Comparison of ENCODE assay signal across 8 cellular contexts in genomic region chr2:190408538-190409271, GRCh38. TPM values are rescaled to one million over a fixed set of nuclear protein-coding genes. Genes with fewer than 3 reads are reported as not detected.
DNase-seq lines count a peak whose midpoint lies in the region; ATAC-seq and TF ChIP-seq lines count a peak whose summit lies in the region.

No MANE protein-coding gene starts in this region.

- intact Hi-C loops in CD4-positive, alpha-beta T cell (cut with DNase I, micrococcal nuclease) = loop anchor here (2.0 to 10.0 kb wide), 6 partner anchors 109 to 1269 kb away; partner anchors contain the start of genes NAB1 (in 1 of the 2), NABP1 (in 1 of the 2) and NEMP2 (in 1 of the 2)
- intact Hi-C loops in activated T-helper 2 cell treated with anti-CD3 and anti-CD28 coated beads, Interferon-gamma antibody, Interleukin-2, Interleukin-4, amounts not matched to agents 10 μg/mL and 5 μg/mL and 100 μg/mL, durations not matched to agents 14 hours and 24 hours and 36 hours (cut with micrococcal nuclease) = loop anchor here (1.0 to 10.0 kb wide), 5 partner anchors 64 to 624 kb away; partner anchors contain the start of genes GLS, NEMP2, ORMDL1 and PMS1

- H3K4me3 ChIP-seq in OCI-LY1 (ENCODE audit: low read depth, low read length, poor library complexity, severe bottlenecking) = peak overlapping the region; percentile 70
- H3K4me3 ChIP-seq in neuronal stem cell (ENCODE audit: low read length in 2 of 2) = peak overlapping the region; percentile 47 to 83
- peak overlapping the region; percentile 59 to 75 (median 69) for H3K4me3 ChIP-seq in subcutaneous abdominal adipose tissue (ENCODE audit: low read depth in 1 of 5, low read length in 5 of 5)

- H3K36me3 ChIP-seq in OCI-LY1 (ENCODE audit: insufficient read depth, low read length) = no peaks in the 10 kb centered on the region
- H3K36me3 ChIP-seq in neuronal stem cell (replicated peaks in 1 of 2; ENCODE audit: control insufficient read depth in 2 of 2, insufficient read depth in 2 of 2, low read length in 2 of 2) = no peaks in the 10 kb centered on the region
- no peaks in the 10 kb centered on the region for H3K36me3 ChIP-seq in subcutaneous abdominal adipose tissue (ENCODE audit: control insufficient read depth in 5 of 5, insufficient read depth in 5 of 5, low read length in 5 of 5)

- no peaks in the 10 kb centered on the region for H3K27me3 Mint-ChIP-seq in CD4-positive, alpha-beta T cell
- no peaks in the 10 kb centered on the region for H3K27me3 Mint-ChIP-seq in activated T-helper 2 cell treated with anti-CD3 and anti-CD28 coated beads, Interferon-gamma antibody, Interleukin-2, Interleukin-4, amounts not matched to agents 10 μg/mL and 5 μg/mL and 100 μg/mL, durations not matched to agents 14 hours and 24 hours and 36 hours (ENCODE audit: low read depth)

- CTCF ChIA-PET in CD4-positive, alpha-beta T cell (lab: Charles Lee) = interaction anchor here (1.6 kb wide), 1 partner anchor 11 kb away, joined by 3 read pairs; no protein-coding TSS in a partner anchor

- H2AFZ ChIP-seq in OCI-LY1 (ENCODE audit: low read length) (peak overlapping the region; percentile 14; the same call in 1 of the 2 replicates), neuronal stem cell (ENCODE audit: low read length) (peak overlapping the region; percentile 91)

- peak overlapping the region; percentile 97 for H3K27ac Mint-ChIP-seq in CD4-positive, alpha-beta T cell
- peak overlapping the region; percentile 91 for H3K27ac Mint-ChIP-seq in activated T-helper 2 cell treated with anti-CD3 and anti-CD28 coated beads, Interferon-gamma antibody, Interleukin-2, Interleukin-4, amounts not matched to agents 10 μg/mL and 5 μg/mL and 100 μg/mL, durations not matched to agents 14 hours and 24 hours and 36 hours

- H2BK5ac ChIP-seq in neuronal stem cell (ENCODE audit: low read length) = no peak overlapping the region

- peaks cover 23% of the 10 kb centered on the region for H3K4me1 ChIP-seq in OCI-LY1 (ENCODE audit: insufficient read depth, low read length, severe bottlenecking)
- H3K4me1 ChIP-seq in foreskin keratinocyte = peaks cover 8% of the 10 kb centered on the region
- peaks cover 6 to 9% of the 10 kb centered on the region in 2 donors for H3K4me1 ChIP-seq in neuronal stem cell (ENCODE audit: control insufficient read depth in 2 of 2, insufficient read depth in 1 of 2, low read depth in 1 of 2, low read length in 2 of 2)
- H3K4me1 ChIP-seq in subcutaneous abdominal adipose tissue (ENCODE audit: control insufficient read depth in 5 of 5, insufficient read depth in 5 of 5, low read length in 5 of 5) = peaks cover 0 to 28% (median 16%) of the 10 kb centered on the region in 5 donors

- DNase-seq in CD4-positive, alpha-beta T cell = peak; percentile 61 to 81 (median 72)
- DNase-seq in activated T-helper 2 cell treated with anti-CD3 and anti-CD28 coated beads, Interferon-gamma antibody, Interleukin-2, Interleukin-4, amounts not matched to agents 10 μg/mL and 5 μg/mL and 100 μg/mL, durations not matched to agents 14 hours and 24 hours and 36 hours (ENCODE audit: low spot score) = peak; percentile 61
- no peak for DNase-seq in foreskin keratinocyte
- peak; percentile 20 for DNase-seq in neuronal stem cell (ENCODE audit: low spot score)

- H3K4me2 ChIP-seq in OCI-LY1 (ENCODE audit: low read length) (peak overlapping the region; percentile 87), neuronal stem cell (ENCODE audit: insufficient read depth, low read length, poor library complexity, severe bottlenecking) (peak overlapping the region; percentile 81)

- H3K4me1 Mint-ChIP-seq in CD4-positive, alpha-beta T cell (ENCODE audit: low read depth) = peaks cover 45% of the 10 kb centered on the region
- peaks cover 36% of the 10 kb centered on the region for H3K4me1 Mint-ChIP-seq in activated T-helper 2 cell treated with anti-CD3 and anti-CD28 coated beads, Interferon-gamma antibody, Interleukin-2, Interleukin-4, amounts not matched to agents 10 μg/mL and 5 μg/mL and 100 μg/mL, durations not matched to agents 14 hours and 24 hours and 36 hours (ENCODE audit: low read depth)

- no peak overlapping the region for H3K4ac ChIP-seq in neuronal stem cell (ENCODE audit: low read length)

- H3K23ac ChIP-seq in neuronal stem cell (ENCODE audit: low read depth, low read length, poor library complexity) = peak overlapping the region; percentile 27

- peak overlapping the region; percentile 83 for H3K18ac ChIP-seq in neuronal stem cell (ENCODE audit: low read length)

- POLR2A ChIA-PET in CD4-positive, alpha-beta T cell (lab: Charles Lee) = interaction anchor here (0.6 to 5.5 kb wide), 7 partner anchors 49 to 828 kb away, joined by 3 to 100 read pairs (median 4); partner anchors contain the start of genes GLS, NEMP2 and SLC40A1

- no peaks in the 10 kb centered on the region for H3K79me2 ChIP-seq in OCI-LY1 (ENCODE audit: insufficient read depth, low read length)

- no peaks in the 10 kb centered on the region for H3K9me3 Mint-ChIP-seq in CD4-positive, alpha-beta T cell
- H3K9me3 Mint-ChIP-seq in activated T-helper 2 cell treated with anti-CD3 and anti-CD28 coated beads, Interferon-gamma antibody, Interleukin-2, Interleukin-4, amounts not matched to agents 10 μg/mL and 5 μg/mL and 100 μg/mL, durations not matched to agents 14 hours and 24 hours and 36 hours = no peaks in the 10 kb centered on the region

- H3K79me1 ChIP-seq in neuronal stem cell (ENCODE audit: low read depth, low read length) = no peaks in the 10 kb centered on the region

- H4K91ac ChIP-seq in neuronal stem cell (ENCODE audit: low read depth, low read length, poor library complexity) = no peak overlapping the region

- no peaks in the 10 kb centered on the region for H3K9me2 ChIP-seq in OCI-LY1 (ENCODE audit: low read depth, low read length)

- H3K36me3 Mint-ChIP-seq in CD4-positive, alpha-beta T cell (ENCODE audit: low read depth) = peaks cover 23% of the 10 kb centered on the region
- H3K36me3 Mint-ChIP-seq in activated T-helper 2 cell treated with anti-CD3 and anti-CD28 coated beads, Interferon-gamma antibody, Interleukin-2, Interleukin-4, amounts not matched to agents 10 μg/mL and 5 μg/mL and 100 μg/mL, durations not matched to agents 14 hours and 24 hours and 36 hours (ENCODE audit: low read depth) = peaks cover 12% of the 10 kb centered on the region

- peak overlapping the region; percentile 58 for H3K14ac ChIP-seq in neuronal stem cell (ENCODE audit: low read length)

- H3K9me3 ChIP-seq in CD4-positive, alpha-beta T cell (ENCODE audit: control insufficient read depth, low read length) = no peaks in the 10 kb centered on the region
- no peaks in the 10 kb centered on the region for H3K9me3 ChIP-seq in OCI-LY1 (ENCODE audit: low read length)
- H3K9me3 ChIP-seq in neuronal stem cell (replicated peaks in 1 of 2; ENCODE audit: control insufficient read depth in 2 of 2, insufficient read depth in 1 of 2, low read depth in 1 of 2, low read length in 2 of 2) = peaks cover 0 to 3% of the 10 kb centered on the region in 2 donors
- H3K9me3 ChIP-seq in subcutaneous abdominal adipose tissue (ENCODE audit: control insufficient read depth in 5 of 5, low read length in 5 of 5) = no peaks in the 10 kb centered on the region

- H2BK120ac ChIP-seq in neuronal stem cell (ENCODE audit: low read depth, low read length) = no peak overlapping the region

- peak overlapping the region; percentile 99 for H3K27ac ChIP-seq in CD4-positive, alpha-beta T cell (ENCODE audit: low read depth, low read length)
- H3K27ac ChIP-seq in OCI-LY1 (ENCODE audit: low read depth, low read length, poor library complexity, severe bottlenecking) = no peak overlapping the region
- no peak overlapping the region for H3K27ac ChIP-seq in foreskin keratinocyte
- no peak overlapping the region for H3K27ac ChIP-seq in neuronal stem cell (replicated peaks; ENCODE audit: low read length)
- peak overlapping the region; percentile 47 for H3K27ac ChIP-seq in subcutaneous abdominal adipose tissue (ENCODE audit: low read depth, low read length)

- H3K27me3 ChIP-seq in CD4-positive, alpha-beta T cell (ENCODE audit: control insufficient read depth, insufficient read depth, low read length) = no peaks in the 10 kb centered on the region
- H3K27me3 ChIP-seq in OCI-LY1 (ENCODE audit: insufficient read depth, low read length) = no peaks in the 10 kb centered on the region
- H3K27me3 ChIP-seq in foreskin keratinocyte = peaks cover 11% of the 10 kb centered on the region
- H3K27me3 ChIP-seq in neuronal stem cell (ENCODE audit: control insufficient read depth in 3 of 3, insufficient read depth in 3 of 3, low read depth in 1 of 3, low read length in 3 of 3) = peaks cover 3 to 86% (median 19%) of the 10 kb centered on the region in 3 experiments
- H3K27me3 ChIP-seq in subcutaneous abdominal adipose tissue (ENCODE audit: control insufficient read depth in 5 of 5, insufficient read depth in 4 of 5, low read length in 5 of 5) = peaks cover 0 to 6% (median 3%) of the 10 kb centered on the region in 5 donors

- no peak overlapping the region for H2BK12ac ChIP-seq in neuronal stem cell (ENCODE audit: low read length)

- no peaks in the 10 kb centered on the region for H4K20me1 ChIP-seq in OCI-LY1 (ENCODE audit: insufficient read depth, low read length)

- H4K8ac ChIP-seq in neuronal stem cell (ENCODE audit: low read depth, low read length) = no peak overlapping the region

- no peaks in the 10 kb centered on the region for H3F3A ChIP-seq in OCI-LY1 (ENCODE audit: insufficient read depth, low read length)

- WGBS in neuronal stem cell (ENCODE audit: extremely low coverage in 2 of 2, insufficient read length in 2 of 2, insufficient replicate concordance in 1 of 2), 2 donors = no CpG with 5 or more reads among the region's 54 CpGs

- peak overlapping the region; percentile 94 for H3K4me3 Mint-ChIP-seq in CD4-positive, alpha-beta T cell
- H3K4me3 Mint-ChIP-seq in activated T-helper 2 cell treated with anti-CD3 and anti-CD28 coated beads, Interferon-gamma antibody, Interleukin-2, Interleukin-4, amounts not matched to agents 10 μg/mL and 5 μg/mL and 100 μg/mL, durations not matched to agents 14 hours and 24 hours and 36 hours (ENCODE audit: low read depth) = peak overlapping the region; percentile 86

- peak; percentile 49 for ATAC-seq in CD4-positive, alpha-beta T cell (ENCODE audit: poor library complexity)
- ATAC-seq in GM19328 (IDR thresholded peaks at IDR 0.05; ENCODE audit: unreplicated experiment) = peak; percentile 63
- ATAC-seq in HG03457 (IDR thresholded peaks at IDR 0.05; ENCODE audit: unreplicated experiment) = peak; percentile 59
- ATAC-seq in foreskin keratinocyte = peak; percentile 41

- no peak overlapping the region for H2BK15ac ChIP-seq in neuronal stem cell (ENCODE audit: low read length)

- H3K9ac ChIP-seq in OCI-LY1 (ENCODE audit: low read length) (peak overlapping the region; percentile 68), neuronal stem cell (ENCODE audit: low read depth, low read length, poor library complexity) (peak overlapping the region; percentile 30), subcutaneous abdominal adipose tissue (ENCODE audit: low read length in 5 of 5) (peak overlapping the region in 4 of 5 donors; percentile 49 to 73 (median 66))

- no peak overlapping the region for H2AK5ac ChIP-seq in neuronal stem cell (ENCODE audit: low read depth, low read length)

- TF ChIP-seq CTCF in CD4-positive, alpha-beta T cell (IDR thresholded peaks at IDR 0.05) = no peak
- TF ChIP-seq CTCF in OCI-LY1 (IDR thresholded peaks at IDR 0.05; ENCODE audit: low read length) = no peak
- TF ChIP-seq CTCF in foreskin keratinocyte (conservative IDR thresholded peaks at IDR 0.05) = no peak

RNA-seq across cellular contexts. Expression of gene MFSD6, which starts 0.6 kb away (rescaled TPM):
- 10 to 100 TPM; 41.2 to 47.8 TPM for total RNA-seq in CD4-positive, alpha-beta T cell
- total RNA-seq in activated T-helper 2 cell treated with anti-CD3 and anti-CD28 coated beads, Interferon-gamma antibody, Interleukin-2, Interleukin-4, amounts not matched to agents 10 μg/mL and 5 μg/mL and 100 μg/mL, durations not matched to agents 14 hours and 24 hours and 36 hours = 40.9 and 44.0 TPM in 2 replicates
- 7.4 and 9.4 TPM in 2 replicates for total RNA-seq in foreskin keratinocyte
- 2.8 and 3.1 TPM in 2 replicates for polyA plus RNA-seq in foreskin keratinocyte
- polyA plus RNA-seq in neuronal stem cell (2013, experiment 1 of 2) = 0.77 TPM
- 0.62 TPM for polyA plus RNA-seq in neuronal stem cell (2013, experiment 2 of 2)

Comparison
In these comparisons a context has a peak if more than half of its experiments do, and no peak if none do; other contexts are left out.
1. DNase-seq: peak in CD4-positive, alpha-beta T cell (10 of 10), activated T-helper 2 cell treated with anti-CD3 and anti-CD28 coated beads, Interferon-gamma antibody, Interleukin-2, Interleukin-4, amounts not matched to agents 10 μg/mL and 5 μg/mL and 100 μg/mL, durations not matched to agents 14 hours and 24 hours and 36 hours (single experiment) and neuronal stem cell (single experiment); none in foreskin keratinocyte (0 of 2).
2. H3K27ac ChIP-seq: peak in CD4-positive, alpha-beta T cell (single experiment) and subcutaneous abdominal adipose tissue (single experiment); none in OCI-LY1 (single experiment), foreskin keratinocyte (single experiment) and neuronal stem cell (single experiment).
3. Peak in every context shown above with its lines, with median percentiles within 50 percentile points of each other: ATAC-seq, H3K4me3 ChIP-seq and H3K9ac ChIP-seq.